8 cellular contexts compared by ENCODE assay signal in the genomic region with DNA sequence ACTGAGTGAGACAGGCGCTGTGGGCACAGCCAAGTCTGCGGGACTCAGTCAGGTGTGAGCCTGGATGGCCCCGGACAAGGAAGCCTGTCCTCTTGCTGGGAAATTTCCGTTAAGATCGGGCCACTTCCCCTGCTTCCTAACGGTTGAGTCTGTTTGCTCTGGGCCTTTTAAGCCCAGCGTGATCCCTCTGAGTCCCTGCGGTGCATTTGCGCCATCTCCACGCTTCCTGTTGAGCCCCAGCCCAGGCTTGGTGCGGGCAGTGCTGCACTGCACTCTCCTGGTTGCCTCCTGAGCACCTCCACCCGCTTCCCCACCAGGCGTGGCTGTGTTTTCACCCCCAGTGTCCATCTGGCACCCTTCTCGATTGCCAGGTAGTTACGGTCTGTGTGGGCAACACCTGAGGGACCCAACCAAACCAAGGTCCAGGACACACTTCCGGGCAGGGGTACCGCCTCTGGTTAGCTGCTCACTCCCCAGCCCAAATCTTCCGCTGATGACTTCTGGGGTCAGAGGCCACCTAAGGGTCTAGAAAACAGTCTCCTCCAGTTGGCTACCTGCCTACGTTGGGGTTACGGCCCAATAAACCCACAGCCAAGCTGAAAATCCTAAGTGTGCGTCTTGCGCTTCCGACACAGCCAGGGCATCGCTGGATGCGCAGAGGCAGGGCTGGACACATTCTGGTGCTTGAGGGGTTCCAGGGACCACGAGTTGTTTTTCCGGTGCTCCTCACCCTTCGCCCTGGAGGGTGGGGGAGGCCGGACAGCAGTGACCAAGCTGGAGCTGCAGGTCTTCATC. TPM values are rescaled to one million over a fixed set of nuclear protein-coding genes. Genes with fewer than 3 reads are reported as not detected.
DNase-seq lines count a peak whose midpoint lies in the region; ATAC-seq and TF ChIP-seq lines count a peak whose summit lies in the region.

No MANE protein-coding gene starts in this region.

- H3K4me3 Mint-ChIP-seq in activated naive CD8-positive, alpha-beta T cell treated with anti-CD3 and anti-CD28 coated beads for 36 hours: peak overlapping the region; percentile 78

- H3K9me3 ChIP-seq in ES-I3 (ENCODE audit: control insufficient read depth, insufficient read depth, low read length): no peaks in the 10 kb centered on the region
- H3K9me3 ChIP-seq in left lung: no peaks in the 10 kb centered on the region
- H3K9me3 ChIP-seq in gastroesophageal sphincter: no peaks in the 10 kb centered on the region

- peaks cover 15% of the 10 kb centered on the region; the same call in 1 of the 2 replicates for H3K4me1 ChIP-seq in ES-I3 (ENCODE audit: insufficient read depth, low read length)
- H3K4me1 ChIP-seq in left lung: peaks cover 23 to 42% of the 10 kb centered on the region in 2 donors
- peaks cover 0 to 41% (median 28%) of the 10 kb centered on the region in 3 donors for H3K4me1 ChIP-seq in gastroesophageal sphincter

- H3K4me1 Mint-ChIP-seq in activated naive CD8-positive, alpha-beta T cell treated with anti-CD3 and anti-CD28 coated beads for 36 hours: peaks cover 28% of the 10 kb centered on the region

- TF ChIP-seq CTCF in left lung (IDR thresholded peaks at IDR 0.05): no peak
- no peak for TF ChIP-seq CTCF in gastroesophageal sphincter (IDR thresholded peaks at IDR 0.05)

- no peaks in the 10 kb centered on the region for H3K9me3 Mint-ChIP-seq in activated naive CD8-positive, alpha-beta T cell treated with anti-CD3 and anti-CD28 coated beads for 36 hours

- POLR2A ChIA-PET in HEK293T (lab: Yijun Ruan, JAX): interaction anchor here (0.8 to 7.5 kb wide), 8 partner anchors 8 to 275 kb away, joined by 3 to 76 read pairs (median 8); partner anchors contain the start of genes ARL16, HGS and MRPL12

- H3K27ac Mint-ChIP-seq in activated naive CD8-positive, alpha-beta T cell treated with anti-CD3 and anti-CD28 coated beads for 36 hours: peak overlapping the region; percentile 77

- DNase-seq in MV-4-11 (lab: John Stamatoyannopoulos, UW) (peak; percentile 95), left lung (peak in 1 of 2 donors; percentile 84), HEK293T (ENCODE audit: extremely low spot score) (no peak)
- peak; percentile 40 for DNase-seq in activated naive CD8-positive, alpha-beta T cell treated with anti-CD3 and anti-CD28 coated beads for 36 hours

- H3K4me3 ChIP-seq in left lung (peak overlapping the region in 1 of 2 donors; percentile 83), gastroesophageal sphincter (peak overlapping the region in 1 of 2 donors; percentile 87)

- 0 to 8% methylated on average over 5 of the region's 29 CpGs for WGBS in gastroesophageal sphincter (ENCODE audit: low coverage in 1 of 2), 2 donors

- no peak for TF ChIP-seq EP300 in gastroesophageal sphincter (IDR thresholded peaks at IDR 0.05)

- no peaks in the 10 kb centered on the region for H3K27me3 Mint-ChIP-seq in activated naive CD8-positive, alpha-beta T cell treated with anti-CD3 and anti-CD28 coated beads for 36 hours

- H3K36me3 ChIP-seq in ES-I3 (ENCODE audit: insufficient read depth, low read length) (0 out of 2 replicates have a peak, but pooled peaks cover 2% of the 10 kb centered on the region), left lung (peaks cover 0 to 33% of the 10 kb centered on the region in 2 donors), gastroesophageal sphincter (peaks cover 0 to 28% of the 10 kb centered on the region in 2 donors)

- peaks cover 20% of the 10 kb centered on the region for H3K36me3 Mint-ChIP-seq in activated naive CD8-positive, alpha-beta T cell treated with anti-CD3 and anti-CD28 coated beads for 36 hours

- TF ChIP-seq POLR2A in gastroesophageal sphincter (IDR thresholded peaks at IDR 0.05): no peak

- CTCF ChIA-PET in HEK293T (lab: Yijun Ruan, JAX): interaction anchor here (1.2 kb wide), 1 partner anchor 35 kb away, joined by 7 read pairs; no protein-coding TSS in a partner anchor

- intact Hi-C loops in left lung (cut with DNase I): no loop called here

- H3K9ac ChIP-seq in ES-I3 (ENCODE audit: low read depth, low read length): peak overlapping the region; percentile 90

- ATAC-seq in left lung (peak; percentile 4), GM19035 (IDR thresholded peaks at IDR 0.05; ENCODE audit: unreplicated experiment) (no peak), gastroesophageal sphincter (no peak), GM21825 (IDR thresholded peaks at IDR 0.05; ENCODE audit: unreplicated experiment) (no peak)

- H3K27me3 ChIP-seq in left lung (no peaks in the 10 kb centered on the region), gastroesophageal sphincter (no peaks in the 10 kb centered on the region)

- H3K27ac ChIP-seq in left lung: no peak overlapping the region
- peak overlapping the region in 1 of 4 donors; percentile 77 for H3K27ac ChIP-seq in gastroesophageal sphincter

TF ChIP-seq in HEK293T, 16 proteins besides CTCF, POLR2A, EP300 and RAD21:
- TF ChIP-seq BHLHE40 (IDR thresholded peaks at IDR 0.05; ENCODE audit: borderline replicate concordance): no peak

RNA-seq across cellular contexts. Expression of gene SLC25A10, which starts 1.4 kb away (rescaled TPM):
- total RNA-seq in activated naive CD8-positive, alpha-beta T cell treated with anti-CD3 and anti-CD28 coated beads for 36 hours: 10 to 100 TPM; 41.0 to 43.4 TPM
- total RNA-seq in left lung (10 to 100 TPM; 11.1 to 20.2 TPM), gastroesophageal sphincter (1 to 10 TPM; 3.0 to 8.8 (median 5.0) TPM)

RNA-seq across cellular contexts. Expression of gene MRPL12, which starts 7.5 kb away (rescaled TPM):
- 100 to 1,000 TPM; 211 to 227 TPM for total RNA-seq in activated naive CD8-positive, alpha-beta T cell treated with anti-CD3 and anti-CD28 coated beads for 36 hours
- 10 to 100 TPM; 45.0 to 72.2 TPM for total RNA-seq in left lung
- total RNA-seq in gastroesophageal sphincter: 10 to 100 TPM; 27.5 to 42.9 (median 29.3) TPM

RNA-seq across cellular contexts. Expression of gene HGS, which starts 26.9 kb away (rescaled TPM):
- total RNA-seq in activated naive CD8-positive, alpha-beta T cell treated with anti-CD3 and anti-CD28 coated beads for 36 hours: 100 to 1,000 TPM in 1 of 2 experiments, 10 to 100 TPM in 1; 99.3 to 107 TPM
- total RNA-seq in left lung: 100 to 1,000 TPM in 1 of 2 donors, 10 to 100 TPM in 1; 94.6 to 123 TPM
- 10 to 100 TPM; 51.5 to 90.5 (median 66.6) TPM for total RNA-seq in gastroesophageal sphincter

RNA-seq across cellular contexts. Expression of gene ARL16, which starts 27.1 kb away (rescaled TPM):
- 10 to 100 TPM; 17.9 to 19.2 TPM for total RNA-seq in activated naive CD8-positive, alpha-beta T cell treated with anti-CD3 and anti-CD28 coated beads for 36 hours
- 10 to 100 TPM; 22.5 to 27.0 TPM for total RNA-seq in left lung
- 10 to 100 TPM; 26.2 to 52.8 (median 30.2) TPM for total RNA-seq in gastroesophageal sphincter

RNA-seq across cellular contexts. Expression of gene CCDC137, which starts 44.2 kb away (rescaled TPM):
- total RNA-seq in activated naive CD8-positive, alpha-beta T cell treated with anti-CD3 and anti-CD28 coated beads for 36 hours: 10 to 100 TPM; 54.8 to 63.3 TPM
- total RNA-seq in left lung: 10 to 100 TPM; 15.4 to 19.9 TPM
- total RNA-seq in gastroesophageal sphincter: 10 to 100 TPM in 2 of 4 donors, 1 to 10 TPM in 2; 8.2 to 16.1 (median 11.4) TPM
